ENCODE assay signal across 31 cellular contexts in genomic region chr9:133155156-133155555, GRCh38. TPM values are rescaled to one million over a fixed set of nuclear protein-coding genes. Genes with fewer than 3 reads are reported as not detected.
"Had no signal": no experiment of that assay in that cellular context is flagged by ENCODE, and none has a peak within 500 bp of the region (broad histone marks: within the 10 kb centered on the region; RNA-seq: fewer than 3 reads in every experiment).

No MANE protein-coding gene starts in this region.

- ATAC-seq: activated CD4-positive, alpha-beta T cell treated with anti-CD3 and anti-CD28 coated beads for 36 hours; activated naive CD8-positive, alpha-beta T cell treated with anti-CD3 and anti-CD28 coated beads, Interleukin-2, amount 50 U/mL, for 24 hours; body of pancreas; effector memory CD8-positive, alpha-beta T cell; esophagus mucosa; stimulated activated memory B cell treated with anti-CD40 and anti-IgM and Interleukin-4, amounts not matched to agents 10 μg/mL and 1 μg/mL and 100 μg/mL, for 72 hours had no signal

- DNase-seq: activated B cell treated with CpG ODN at 0.5 μM for 24 hours; activated CD4-positive, alpha-beta T cell treated with anti-CD3 and anti-CD28 coated beads for 36 hours; activated CD4-positive, alpha-beta T cell treated with anti-CD3 and anti-CD28 coated beads, Interleukin-2, amount 50 U/mL, for 4 hours; activated CD8-positive, alpha-beta memory T cell treated with anti-CD3 and anti-CD28 coated beads, Interleukin-2, amount 50 U/mL, for 48 hours; activated naive CD4-positive, alpha-beta T cell treated with anti-CD3 and anti-CD28 coated beads for 36 hours; activated naive CD8-positive, alpha-beta T cell treated with anti-CD3 and anti-CD28 coated beads, Interleukin-2, amount 50 U/mL, for 24 hours; activated T-cell treated with anti-CD3 and anti-CD28 coated beads, Interleukin-2, amount 50 U/mL, for 48 hours; body of pancreas; caudate nucleus; effector memory CD8-positive, alpha-beta T cell; glutamatergic neuron; hippocampal formation; naive B cell; occipital lobe; stimulated activated CD4-positive, alpha-beta T cell treated with anti-CD3 and anti-CD28 coated beads, Interleukin-2, amount 100 ng/mL, for 24 hours; T1000; testis; trophoblast cell had no signal

- H3K4me3 Mint-ChIP-seq: activated B cell treated with CpG ODN at 0.5 μM for 24 hours; activated CD4-positive, alpha-beta T cell treated with anti-CD3 and anti-CD28 coated beads for 36 hours; activated naive CD4-positive, alpha-beta T cell treated with anti-CD3 and anti-CD28 coated beads for 36 hours; activated naive CD8-positive, alpha-beta T cell treated with anti-CD3 and anti-CD28 coated beads, Interleukin-2, amount 50 U/mL, for 24 hours; effector memory CD8-positive, alpha-beta T cell; neural crest cell; stimulated activated memory B cell treated with anti-CD40 and anti-IgM and Interleukin-4, amounts not matched to agents 10 μg/mL and 1 μg/mL and 100 μg/mL, for 72 hours; T-helper 1 cell treated with Interleukin-12 subunit alpha and Interleukin-12 subunit beta and Interleukin-4 antibody, amounts not matched to agents 30 μg/mL and 1 μg/mL, for 36 hours had no signal

- H3K27me3 Mint-ChIP-seq: activated B cell treated with CpG ODN at 0.5 μM for 24 hours; activated CD4-positive, alpha-beta T cell treated with anti-CD3 and anti-CD28 coated beads for 36 hours; activated naive CD8-positive, alpha-beta T cell treated with anti-CD3 and anti-CD28 coated beads, Interleukin-2, amount 50 U/mL, for 24 hours; effector memory CD8-positive, alpha-beta T cell; naive B cell; progenitor cell of endocrine pancreas; stimulated activated memory B cell treated with anti-CD40 and anti-IgM and Interleukin-4, amounts not matched to agents 10 μg/mL and 1 μg/mL and 100 μg/mL, for 72 hours had no signal

- H3K9me3 Mint-ChIP-seq: activated B cell treated with CpG ODN at 0.5 μM for 24 hours; activated naive CD4-positive, alpha-beta T cell treated with anti-CD3 and anti-CD28 coated beads for 36 hours; activated naive CD8-positive, alpha-beta T cell treated with anti-CD3 and anti-CD28 coated beads, Interleukin-2, amount 50 U/mL, for 24 hours; effector memory CD8-positive, alpha-beta T cell; naive B cell; neural crest cell; stimulated activated memory B cell treated with anti-CD40 and anti-IgM and Interleukin-4, amounts not matched to agents 10 μg/mL and 1 μg/mL and 100 μg/mL, for 72 hours; T-helper 1 cell treated with Interleukin-12 subunit alpha and Interleukin-12 subunit beta and Interleukin-4 antibody, amounts not matched to agents 30 μg/mL and 1 μg/mL, for 36 hours had no signal

- H3K27ac Mint-ChIP-seq: activated CD4-positive, alpha-beta T cell treated with anti-CD3 and anti-CD28 coated beads for 36 hours; activated naive CD4-positive, alpha-beta T cell treated with anti-CD3 and anti-CD28 coated beads for 36 hours; activated naive CD8-positive, alpha-beta T cell treated with anti-CD3 and anti-CD28 coated beads, Interleukin-2, amount 50 U/mL, for 24 hours; T-helper 1 cell treated with Interleukin-12 subunit alpha and Interleukin-12 subunit beta and Interleukin-4 antibody, amounts not matched to agents 30 μg/mL and 1 μg/mL, for 36 hours had no signal

- H3K4me1 Mint-ChIP-seq: activated B cell treated with CpG ODN at 0.5 μM for 24 hours; activated CD4-positive, alpha-beta T cell treated with anti-CD3 and anti-CD28 coated beads for 36 hours; activated naive CD8-positive, alpha-beta T cell treated with anti-CD3 and anti-CD28 coated beads, Interleukin-2, amount 50 U/mL, for 24 hours had no signal

RNA-seq across cellular contexts. Expression of gene OBP2B, which starts 53.9 kb away (rescaled TPM):
- total RNA-seq: activated B cell treated with CpG ODN at 0.5 μM for 24 hours; activated CD4-positive, alpha-beta T cell treated with anti-CD3 and anti-CD28 coated beads for 36 hours; activated CD8-positive, alpha-beta memory T cell treated with anti-CD3 and anti-CD28 coated beads for 36 hours; activated naive CD4-positive, alpha-beta T cell treated with anti-CD3 and anti-CD28 coated beads for 36 hours; body of pancreas; dermis microvascular lymphatic vessel endothelial cell; endothelial cell of umbilical vein; esophagus mucosa; frontal cortex; lung; mesenteric fat pad; mucosa of gallbladder; neural crest cell; occipital lobe; progenitor cell of endocrine pancreas; vagina had no signal
